Comparison of ENCODE assay signal across 8 cellular contexts in genomic region chr19:41311072-41311471, GRCh38. TPM values are rescaled to one million over a fixed set of nuclear protein-coding genes. Genes with fewer than 3 reads are reported as not detected.
DNase-seq lines count a peak whose midpoint lies in the region; ATAC-seq and TF ChIP-seq lines count a peak whose summit lies in the region.

No MANE protein-coding gene starts in this region.

- TF ChIP-seq CTCF in GM12865 (IDR thresholded peaks at IDR 0.05; ENCODE audit: insufficient read depth, low read depth, low read length, missing control alignments): no peak
- TF ChIP-seq CTCF in fibroblast of mammary gland (conservative IDR thresholded peaks at IDR 0.05; ENCODE audit: control insufficient read depth, insufficient read depth, low read depth, low read length): no peak
- no peak for TF ChIP-seq CTCF in body of pancreas (IDR thresholded peaks at IDR 0.05)

- WGBS in body of pancreas, 2 donors: 42 to 49% methylated on average over 5 of the region's 5 CpGs

- ATAC-seq in body of pancreas: no peak

- no peak for TF ChIP-seq POLR2A in body of pancreas (IDR thresholded peaks at IDR 0.05)

- H3K9me3 ChIP-seq in SJCRH30 (replicated peaks): no peaks in the 10 kb centered on the region
- no peaks in the 10 kb centered on the region for H3K9me3 ChIP-seq in body of pancreas

- H3K27me3 ChIP-seq in SJCRH30 (no peaks in the 10 kb centered on the region), body of pancreas (no peaks in the 10 kb centered on the region)

- H3K27ac ChIP-seq in SJCRH30 (no peak overlapping the region; the same call in 1 of the 2 replicates), body of pancreas (peak overlapping the region in 1 of 4 donors; percentile 94)

- peaks cover 14% of the 10 kb centered on the region for H3K4me1 ChIP-seq in SJCRH30
- peaks cover 30% of the 10 kb centered on the region for H3K4me1 ChIP-seq in body of pancreas

- DNase-seq in GM12865 (ENCODE audit: low read depth) (no peak), SJCRH30 (no peak), fibroblast of mammary gland (ENCODE audit: low read depth) (no peak), renal cortical epithelial cell (ENCODE audit: low read depth) (peak; percentile 13), activated gamma-delta T cell (lab: John Stamatoyannopoulos, UW) (no peak), body of pancreas (no peak), NCI-H2107 treated with DMSO at 0.1 percent for 48 hours (lab: John Stamatoyannopoulos, UW; ENCODE audit: unreplicated experiment) (no peak), head of caudate nucleus (no peak)

- H3K4me3 ChIP-seq in GM12865 (ENCODE audit: low read depth, low read length) (peak overlapping the region; percentile 80), SJCRH30 (peak overlapping the region; percentile 90), fibroblast of mammary gland (ENCODE audit: control insufficient read depth, low read depth, low read length) (peak overlapping the region; percentile 80), body of pancreas (peak overlapping the region in 1 of 2 donors; percentile 72)

- intact Hi-C loops in body of pancreas (cut with DNase I) (no loop called here), head of caudate nucleus (cut with DNase I) (no loop called here)

- H3K36me3 ChIP-seq in SJCRH30: peaks cover 28% of the 10 kb centered on the region
- H3K36me3 ChIP-seq in body of pancreas (replicated peaks in 1 of 2; ENCODE audit: insufficient read depth in 1 of 2, low read depth in 2 of 2): peaks cover 5 to 8% of the 10 kb centered on the region in 2 donors

RNA-seq across cellular contexts. Expression of gene CCDC97, which starts 1.1 kb away (rescaled TPM):
- total RNA-seq in SJCRH30 (2014; rRNA removed; shearing (Covaris generic)): 19.6 and 20.0 TPM in 2 replicates
- total RNA-seq in renal cortical epithelial cell (5.2 and 15.0 TPM in 2 replicates), body of pancreas (10 to 100 TPM; 10.6 to 11.2 TPM)

RNA-seq across cellular contexts. Expression of gene TGFB1, which starts 42.6 kb away (rescaled TPM):
- 11.0 and 12.7 TPM in 2 replicates for total RNA-seq in SJCRH30 (2014; rRNA removed; shearing (Covaris generic))
- 4.9 and 44.8 TPM in 2 replicates for total RNA-seq in renal cortical epithelial cell
- 10 to 100 TPM in 1 of 2 donors, 1 to 10 TPM in 1; 7.8 to 17.1 TPM for total RNA-seq in body of pancreas

RNA-seq across cellular contexts. Expression of gene HNRNPUL1, which starts 46.9 kb away (rescaled TPM):
- total RNA-seq in SJCRH30 (2014; rRNA removed; shearing (Covaris generic)): 260 and 274 TPM in 2 replicates
- 68.1 and 131 TPM in 2 replicates for total RNA-seq in renal cortical epithelial cell
- total RNA-seq in body of pancreas: 10 to 100 TPM; 76.0 to 87.3 TPM

RNA-seq across cellular contexts. Expression of gene B9D2, which starts 52.9 kb away (rescaled TPM):
- 2.8 and 2.9 TPM in 2 replicates for total RNA-seq in SJCRH30 (2014; rRNA removed; shearing (Covaris generic))
- total RNA-seq in renal cortical epithelial cell (7.4 and 10.1 TPM in 2 replicates), body of pancreas (1 to 10 TPM in 1 of 2 donors, under 1 TPM in 1; 0.52 to 5.3 TPM)
